In genomic region chr22:50739894-50740293, GRCh38 we compare ENCODE assay signal across 16 cellular contexts. TPM values are rescaled to one million over a fixed set of nuclear protein-coding genes. Genes with fewer than 3 reads are reported as not detected.
DNase-seq lines count a peak whose midpoint lies in the region; ATAC-seq and TF ChIP-seq lines count a peak whose summit lies in the region.
"Had no signal": no experiment of that assay in that cellular context is flagged by ENCODE, and none has a peak within 500 bp of the region (broad histone marks: within the 10 kb centered on the region; RNA-seq: fewer than 3 reads in every experiment).

No MANE protein-coding gene starts in this region.

- CTCF ChIA-PET in activated naive CD4-positive, alpha-beta T cell treated with anti-CD3 and anti-CD28 coated beads, Interleukin-2, amount 10 ng/mL, durations not matched to agents 7 days and 5 days (lab: Charles Lee) = no interaction called here

- no peaks in the 10 kb centered on the region for H3K36me3 Mint-ChIP-seq in activated naive CD4-positive, alpha-beta T cell treated with anti-CD3 and anti-CD28 coated beads, Interleukin-2, amount 10 ng/mL, durations not matched to agents 7 days and 5 days
- no peaks in the 10 kb centered on the region for H3K36me3 Mint-ChIP-seq in type B pancreatic cell
- H3K36me3 Mint-ChIP-seq in T-helper 2 cell treated with Interferon-gamma antibody and Interleukin-4, amounts not matched to agents 5 μg/mL and 100 μg/mL, for 36 hours (ENCODE audit: low read depth) = no peaks in the 10 kb centered on the region
- H3K36me3 Mint-ChIP-seq: IgD-negative memory B cell; naive thymus-derived CD4-positive, alpha-beta T cell; T-cell had no signal

- peaks cover 17% of the 10 kb centered on the region for H3K27me3 Mint-ChIP-seq in activated naive CD4-positive, alpha-beta T cell treated with anti-CD3 and anti-CD28 coated beads, Interleukin-2, amount 10 ng/mL, durations not matched to agents 7 days and 5 days
- H3K27me3 Mint-ChIP-seq in type B pancreatic cell = peaks cover 27% of the 10 kb centered on the region
- no peaks in the 10 kb centered on the region for H3K27me3 Mint-ChIP-seq in T-helper 2 cell treated with Interferon-gamma antibody and Interleukin-4, amounts not matched to agents 5 μg/mL and 100 μg/mL, for 36 hours (ENCODE audit: low read depth)

- no peak for ATAC-seq in GM18505 (IDR thresholded peaks at IDR 0.05; ENCODE audit: unreplicated experiment)
- ATAC-seq: effector memory CD8-positive, alpha-beta T cell; left colon; naive thymus-derived CD4-positive, alpha-beta T cell; T-cell had no signal

- TF ChIP-seq CTCF in type B pancreatic cell (conservative IDR thresholded peaks at IDR 0.05) = no peak

- peak; percentile 8 for DNase-seq in activated naive CD4-positive, alpha-beta T cell treated with anti-CD3 and anti-CD28 coated beads, Interleukin-2, amount 10 ng/mL, durations not matched to agents 7 days and 5 days
- DNase-seq in activated naive CD4-positive, alpha-beta T cell treated with Interleukin-2 at 50 U/mL for 16 hours = no peak
- DNase-seq in NCI-H2171 treated with DMSO at 0.1 percent for 48 hours (lab: John Stamatoyannopoulos, UW) (peak; percentile 70), cerebellar cortex (ENCODE audit: low spot score) (peak; percentile 59), type B pancreatic cell (ENCODE audit: extremely low spot score, unreplicated experiment) (peak; percentile 55)
- no peak for DNase-seq in T-helper 2 cell treated with Interferon-gamma antibody and Interleukin-4, amounts not matched to agents 5 μg/mL and 100 μg/mL, for 36 hours (ENCODE audit: low spot score)
- DNase-seq: activated B cell treated with CpG ODN at 0.5 μM for 24 hours; activated T-cell treated with anti-CD3 and anti-CD28 coated beads, Interleukin-2, amount 50 U/mL, for 1 hour; effector memory CD8-positive, alpha-beta T cell; hypothalamus; left colon; naive thymus-derived CD4-positive, alpha-beta T cell; stimulated activated CD4-positive, alpha-beta T cell treated with anti-CD3 and anti-CD28 coated beads, Interleukin-15, amount 100 ng/mL, for 24 hours had no signal

- no peaks in the 10 kb centered on the region for H3K4me1 Mint-ChIP-seq in activated naive CD4-positive, alpha-beta T cell treated with anti-CD3 and anti-CD28 coated beads, Interleukin-2, amount 10 ng/mL, durations not matched to agents 7 days and 5 days
- no peaks in the 10 kb centered on the region for H3K4me1 Mint-ChIP-seq in type B pancreatic cell (ENCODE audit: unreplicated experiment)
- H3K4me1 Mint-ChIP-seq in T-helper 2 cell treated with Interferon-gamma antibody and Interleukin-4, amounts not matched to agents 5 μg/mL and 100 μg/mL, for 36 hours (ENCODE audit: low read depth) = no peaks in the 10 kb centered on the region
- H3K4me1 Mint-ChIP-seq: activated B cell treated with CpG ODN at 0.5 μM for 24 hours; IgD-negative memory B cell; naive thymus-derived CD4-positive, alpha-beta T cell; T-cell had no signal

- no peak overlapping the region for H3K4me3 Mint-ChIP-seq in activated naive CD4-positive, alpha-beta T cell treated with anti-CD3 and anti-CD28 coated beads, Interleukin-2, amount 10 ng/mL, durations not matched to agents 7 days and 5 days
- H3K4me3 Mint-ChIP-seq in type B pancreatic cell = no peak overlapping the region
- no peak overlapping the region for H3K4me3 Mint-ChIP-seq in T-helper 2 cell treated with Interferon-gamma antibody and Interleukin-4, amounts not matched to agents 5 μg/mL and 100 μg/mL, for 36 hours
- H3K4me3 Mint-ChIP-seq: activated B cell treated with CpG ODN at 0.5 μM for 24 hours; effector memory CD8-positive, alpha-beta T cell; IgD-negative memory B cell; naive thymus-derived CD4-positive, alpha-beta T cell; T-cell had no signal

- no peak for TF ChIP-seq POLR2A in GM18505 (IDR thresholded peaks at IDR 0.05; ENCODE audit: borderline replicate concordance, extremely low read depth, insufficient read depth, insufficient read length)

- H3K27ac Mint-ChIP-seq in activated naive CD4-positive, alpha-beta T cell treated with anti-CD3 and anti-CD28 coated beads, Interleukin-2, amount 10 ng/mL, durations not matched to agents 7 days and 5 days = no peak overlapping the region
- H3K27ac Mint-ChIP-seq in type B pancreatic cell = no peak overlapping the region
- no peak overlapping the region for H3K27ac Mint-ChIP-seq in T-helper 2 cell treated with Interferon-gamma antibody and Interleukin-4, amounts not matched to agents 5 μg/mL and 100 μg/mL, for 36 hours
- H3K27ac Mint-ChIP-seq: activated B cell treated with CpG ODN at 0.5 μM for 24 hours; effector memory CD8-positive, alpha-beta T cell; IgD-negative memory B cell; naive thymus-derived CD4-positive, alpha-beta T cell; T-cell had no signal

- H3K9me3 Mint-ChIP-seq in activated naive CD4-positive, alpha-beta T cell treated with anti-CD3 and anti-CD28 coated beads, Interleukin-2, amount 10 ng/mL, durations not matched to agents 7 days and 5 days = no peaks in the 10 kb centered on the region
- H3K9me3 Mint-ChIP-seq in type B pancreatic cell = no peaks in the 10 kb centered on the region
- H3K9me3 Mint-ChIP-seq in T-helper 2 cell treated with Interferon-gamma antibody and Interleukin-4, amounts not matched to agents 5 μg/mL and 100 μg/mL, for 36 hours = no peaks in the 10 kb centered on the region
- H3K9me3 Mint-ChIP-seq: activated B cell treated with CpG ODN at 0.5 μM for 24 hours; effector memory CD8-positive, alpha-beta T cell; IgD-negative memory B cell; naive thymus-derived CD4-positive, alpha-beta T cell; T-cell had no signal

RNA-seq across cellular contexts. Expression of gene ACR, which starts 1.9 kb away (rescaled TPM):
- total RNA-seq in type B pancreatic cell (ENCODE audit: low replicate concordance) = 0.19 and 0.22 TPM in 2 replicates
- total RNA-seq: activated B cell treated with CpG ODN at 0.5 μM for 24 hours; naive thymus-derived CD4-positive, alpha-beta T cell; T-cell had no signal

RNA-seq across cellular contexts. Expression of gene RABL2B, which starts 43.5 kb away (rescaled TPM):
- total RNA-seq in type B pancreatic cell (ENCODE audit: low replicate concordance) = 54.4 and 60.4 TPM in 2 replicates

Comparison
In these comparisons a context has a peak if more than half of its experiments do, and no peak if none do; other contexts are left out.
1. DNase-seq: peak in activated naive CD4-positive, alpha-beta T cell treated with anti-CD3 and anti-CD28 coated beads, Interleukin-2, amount 10 ng/mL, durations not matched to agents 7 days and 5 days (single experiment), NCI-H2171 treated with DMSO at 0.1 percent for 48 hours (single experiment), cerebellar cortex (single experiment) and type B pancreatic cell (single experiment); none in activated naive CD4-positive, alpha-beta T cell treated with Interleukin-2 at 50 U/mL for 16 hours (single experiment) and T-helper 2 cell treated with Interferon-gamma antibody and Interleukin-4, amounts not matched to agents 5 μg/mL and 100 μg/mL, for 36 hours (single experiment).